Comparison of ENCODE assay signal across 8 cellular contexts in genomic region chr10:73097305-73097670, GRCh38. TPM values are rescaled to one million over a fixed set of nuclear protein-coding genes. Genes with fewer than 3 reads are reported as not detected.
A peak's percentile ranks its signal among the peaks of the same experiment; 100 is the strongest.
DNase-seq lines count a peak whose midpoint lies in the region; ATAC-seq and TF ChIP-seq lines count a peak whose summit lies in the region.

No MANE protein-coding gene starts in this region.

- H3K4me3 ChIP-seq in WI38 (ENCODE audit: low read depth, low read length) (peak overlapping the region; percentile 47), iPS-18c (ENCODE audit: insufficient read depth, low read depth, low read length) (peak overlapping the region; percentile 94), thoracic aorta (peak overlapping the region; percentile 99)

- peak overlapping the region; percentile 81 to 95 for H3K27ac ChIP-seq in thoracic aorta

- no peaks in the 10 kb centered on the region for H3K36me3 ChIP-seq in thoracic aorta

- no peaks in the 10 kb centered on the region for H3K27me3 Mint-ChIP-seq in activated T-cell treated with anti-CD3 and anti-CD28 coated beads, Interleukin-2, amount 50 U/mL, for 4 hours (ENCODE audit: low read depth)

- DNase-seq in activated T-cell treated with anti-CD3 and anti-CD28 coated beads, Interleukin-2, amount 50 U/mL, for 4 hours, result no peak
- no peak for DNase-seq in activated T-cell treated with anti-CD3 and anti-CD28 coated beads for 4 hours
- DNase-seq in thoracic aorta (ENCODE audit: low spot score), result no peak
- no peak for DNase-seq in germinal center (ENCODE audit: low spot score)
- DNase-seq in LoVo (ENCODE audit: low spot score), result no peak

- no peaks in the 10 kb centered on the region for H3K27me3 ChIP-seq in thoracic aorta (replicated peaks; ENCODE audit: insufficient read depth)

- no peaks in the 10 kb centered on the region for H3K9me3 ChIP-seq in iPS-18c (ENCODE audit: control insufficient read depth, insufficient read depth, low read length)
- H3K9me3 ChIP-seq in thoracic aorta, result no peaks in the 10 kb centered on the region

- no peak for ATAC-seq in activated T-cell treated with anti-CD3 and anti-CD28 coated beads, Interleukin-2, amount 50 U/mL, for 4 hours
- ATAC-seq in thoracic aorta (ENCODE audit: insufficient number of reproducible peaks, low FRiP score, low read depth) (no peak), GM18909 (IDR thresholded peaks at IDR 0.05; ENCODE audit: poor library complexity, unreplicated experiment) (no peak)

- peak overlapping the region; percentile 96 for H3K4me3 Mint-ChIP-seq in activated T-cell treated with anti-CD3 and anti-CD28 coated beads, Interleukin-2, amount 50 U/mL, for 4 hours

- H3K4me1 ChIP-seq in thoracic aorta (ENCODE audit: control insufficient read depth in 1 of 2, low read depth in 2 of 2), result peaks cover 0 to 21% of the 10 kb centered on the region in 2 donors

- peaks cover 3% of the 10 kb centered on the region for H3K36me3 Mint-ChIP-seq in activated T-cell treated with anti-CD3 and anti-CD28 coated beads, Interleukin-2, amount 50 U/mL, for 4 hours (ENCODE audit: insufficient read depth)

- H3K9me3 Mint-ChIP-seq in activated T-cell treated with anti-CD3 and anti-CD28 coated beads, Interleukin-2, amount 50 U/mL, for 4 hours, result no peaks in the 10 kb centered on the region

- TF ChIP-seq CTCF in WI38 (IDR thresholded peaks at IDR 0.05; ENCODE audit: low read depth, low read length) (no peak), thoracic aorta (IDR thresholded peaks at IDR 0.05) (no peak)

- H3K4me1 Mint-ChIP-seq in activated T-cell treated with anti-CD3 and anti-CD28 coated beads, Interleukin-2, amount 50 U/mL, for 4 hours (ENCODE audit: low read depth), result peaks cover 32% of the 10 kb centered on the region

RNA-seq across cellular contexts. Expression of gene P4HA1, which starts 0.6 kb away (rescaled TPM):
- 10 to 100 TPM; 19.8 to 23.8 (median 21.5) TPM for total RNA-seq in activated T-cell treated with anti-CD3 and anti-CD28 coated beads, Interleukin-2, amount 50 U/mL, for 4 hours
- 10 to 100 TPM; 24.4 to 37.0 TPM for total RNA-seq in thoracic aorta

RNA-seq across cellular contexts. Expression of gene NUDT13, which starts 13.0 kb away (rescaled TPM):
- total RNA-seq in activated T-cell treated with anti-CD3 and anti-CD28 coated beads, Interleukin-2, amount 50 U/mL, for 4 hours, result 1 to 10 TPM in 1 of 3 donors, under 1 TPM in 2; 0.68 to 1.3 (median 0.76) TPM
- under 1 TPM; 0.56 to 0.68 TPM for total RNA-seq in thoracic aorta

Comparison
In these comparisons a context has a peak if more than half of its experiments do, and no peak if none do; other contexts are left out.
1. H3K4me3 ChIP-seq: peak in every context shown above with its lines; median percentile 99 in thoracic aorta; 94 in iPS-18c; 47 in WI38.